Comparison of ENCODE assay signal across 11 cellular contexts in genomic region chr22:49671331-49672012, GRCh38.
A peak's percentile ranks its signal among the peaks of the same experiment; 100 is the strongest.
DNase-seq lines count a peak whose midpoint lies in the region; ATAC-seq and TF ChIP-seq lines count a peak whose summit lies in the region.
"Had no signal": no experiment of that assay in that cellular context is flagged by ENCODE, and none has a peak within 500 bp of the region (broad histone marks: within the 10 kb centered on the region; RNA-seq: fewer than 3 reads in every experiment).

No MANE protein-coding gene starts in this region.

- no peak overlapping the region for H3K4me3 ChIP-seq in hepatocyte

- TF ChIP-seq CTCF in activated B cell treated with CpG ODN at 0.5 μM for 24 hours (IDR thresholded peaks at IDR 0.05): no peak
- no peak for TF ChIP-seq CTCF in hepatocyte (IDR thresholded peaks at IDR 0.05; ENCODE audit: poor library complexity)

- H3K27ac ChIP-seq in hepatocyte: no peak overlapping the region
- H3K27ac ChIP-seq: ascending aorta had no signal

- peak overlapping the region; percentile 70 for H3K4me2 ChIP-seq in hepatocyte

- no peaks in the 10 kb centered on the region for H3K9me2 ChIP-seq in hepatocyte (replicated peaks; ENCODE audit: insufficient read depth)

- peaks cover 13% of the 10 kb centered on the region for H3K4me1 Mint-ChIP-seq in activated CD4-positive, alpha-beta T cell treated with anti-CD3 and anti-CD28 coated beads, Interleukin-2, amount 10 ng/mL, durations not matched to agents 24 days and 14 days
- H3K4me1 Mint-ChIP-seq in activated B cell treated with CpG ODN at 0.5 μM for 24 hours: peaks cover 21% of the 10 kb centered on the region
- H3K4me1 Mint-ChIP-seq in stimulated activated effector memory CD8-positive, alpha-beta T cell treated with anti-CD3 and anti-CD28 coated beads, Interleukin-12 subunit alpha, Interleukin-12 subunit beta, amount 100 ng/mL, for 72 hours: peaks cover 16% of the 10 kb centered on the region

- H3K4me3 Mint-ChIP-seq in activated CD4-positive, alpha-beta T cell treated with anti-CD3 and anti-CD28 coated beads, Interleukin-2, amount 10 ng/mL, durations not matched to agents 24 days and 14 days: peak overlapping the region; percentile 65
- H3K4me3 Mint-ChIP-seq in activated B cell treated with CpG ODN at 0.5 μM for 24 hours: peak overlapping the region; percentile 76
- H3K4me3 Mint-ChIP-seq in stimulated activated effector memory CD8-positive, alpha-beta T cell treated with anti-CD3 and anti-CD28 coated beads, Interleukin-12 subunit alpha, Interleukin-12 subunit beta, amount 100 ng/mL, for 72 hours: peak overlapping the region; percentile 70

- H3K36me3 Mint-ChIP-seq in activated CD4-positive, alpha-beta T cell treated with anti-CD3 and anti-CD28 coated beads, Interleukin-2, amount 10 ng/mL, durations not matched to agents 24 days and 14 days (ENCODE audit: low read depth): no peaks in the 10 kb centered on the region
- H3K36me3 Mint-ChIP-seq in activated B cell treated with CpG ODN at 0.5 μM for 24 hours (ENCODE audit: low read depth): no peaks in the 10 kb centered on the region
- H3K36me3 Mint-ChIP-seq in stimulated activated effector memory CD8-positive, alpha-beta T cell treated with anti-CD3 and anti-CD28 coated beads, Interleukin-12 subunit alpha, Interleukin-12 subunit beta, amount 100 ng/mL, for 72 hours: no peaks in the 10 kb centered on the region

- WGBS in hepatocyte (ENCODE audit: low lambda C conversion rate, missing lambda C conversion rate): 20% methylated on average over 28 of the region's 28 CpGs

- no peaks in the 10 kb centered on the region for H3K79me2 ChIP-seq in hepatocyte

- H4K20me1 ChIP-seq in hepatocyte (ENCODE audit: insufficient read depth, poor library complexity, severe bottlenecking): no peaks in the 10 kb centered on the region

- H3K9me3 ChIP-seq in hepatocyte (ENCODE audit: low read depth): no peaks in the 10 kb centered on the region
- H3K9me3 ChIP-seq: ascending aorta had no signal

- intact Hi-C loops in activated CD4-positive, alpha-beta T cell treated with anti-CD3 and anti-CD28 coated beads, Interleukin-2, amount 10 ng/mL, durations not matched to agents 24 days and 14 days (cut with micrococcal nuclease): no loop called here
- intact Hi-C loops in activated B cell treated with CpG ODN at 0.5 μM for 24 hours (cut with micrococcal nuclease): no loop called here

- ATAC-seq in activated B cell treated with CpG ODN at 0.5 μM for 24 hours (ENCODE audit: low read depth) (no peak), HG03442 (IDR thresholded peaks at IDR 0.05; ENCODE audit: unreplicated experiment) (no peak)
- peak; percentile 68 for ATAC-seq in stimulated activated effector memory CD8-positive, alpha-beta T cell treated with anti-CD3 and anti-CD28 coated beads, Interleukin-12 subunit alpha, Interleukin-12 subunit beta, amount 100 ng/mL, for 72 hours
- ATAC-seq: HCT116 had no signal

- DNase-seq in activated CD4-positive, alpha-beta T cell treated with anti-CD3 and anti-CD28 coated beads, Interleukin-2, amount 10 ng/mL, durations not matched to agents 24 days and 14 days: no peak
- no peak for DNase-seq in activated CD4-positive, alpha-beta T cell treated with anti-CD3 and anti-CD28 coated beads for 48 hours
- DNase-seq in activated B cell treated with CpG ODN at 0.5 μM for 24 hours (no peak), hepatocyte (ENCODE audit: low spot score) (no peak), DMS 273 treated with DMSO at 0.1 percent for 48 hours (lab: John Stamatoyannopoulos, UW) (no peak), HuH-7 (ENCODE audit: low spot score) (no peak)
- no peak for DNase-seq in stimulated activated effector memory CD8-positive, alpha-beta T cell treated with anti-CD3 and anti-CD28 coated beads, Interleukin-12 subunit alpha, Interleukin-12 subunit beta, amount 100 ng/mL, for 72 hours (ENCODE audit: low spot score in 2 of 2)
- DNase-seq: activated CD4-positive, CD25-positive, alpha-beta regulatory T cell had no signal

- no peak overlapping the region for H3K27ac Mint-ChIP-seq in activated CD4-positive, alpha-beta T cell treated with anti-CD3 and anti-CD28 coated beads, Interleukin-2, amount 10 ng/mL, durations not matched to agents 24 days and 14 days
- no peak overlapping the region for H3K27ac Mint-ChIP-seq in activated B cell treated with CpG ODN at 0.5 μM for 24 hours
- no peak overlapping the region for H3K27ac Mint-ChIP-seq in stimulated activated effector memory CD8-positive, alpha-beta T cell treated with anti-CD3 and anti-CD28 coated beads, Interleukin-12 subunit alpha, Interleukin-12 subunit beta, amount 100 ng/mL, for 72 hours

- H3K27me3 ChIP-seq in hepatocyte: peaks cover 68% of the 10 kb centered on the region

- POLR2A ChIA-PET in activated B cell treated with CpG ODN at 0.5 μM for 24 hours (lab: Charles Lee): no interaction called here

- no peak overlapping the region for H2AFZ ChIP-seq in hepatocyte

- H3K36me3 ChIP-seq in hepatocyte (replicated peaks; ENCODE audit: insufficient read depth, low read depth): no peaks in the 10 kb centered on the region
- H3K36me3 ChIP-seq: ascending aorta had no signal

- peaks cover 4% of the 10 kb centered on the region for H3K4me1 ChIP-seq in hepatocyte (ENCODE audit: insufficient read depth)
- H3K4me1 ChIP-seq: ascending aorta had no signal

- CTCF ChIA-PET in activated B cell treated with CpG ODN at 0.5 μM for 24 hours (lab: Charles Lee): no interaction called here

- H3K27me3 Mint-ChIP-seq in activated CD4-positive, alpha-beta T cell treated with anti-CD3 and anti-CD28 coated beads, Interleukin-2, amount 10 ng/mL, durations not matched to agents 24 days and 14 days: peaks cover 34% of the 10 kb centered on the region
- H3K27me3 Mint-ChIP-seq in activated B cell treated with CpG ODN at 0.5 μM for 24 hours: peaks cover 10% of the 10 kb centered on the region

- H3K9me3 Mint-ChIP-seq in activated CD4-positive, alpha-beta T cell treated with anti-CD3 and anti-CD28 coated beads, Interleukin-2, amount 10 ng/mL, durations not matched to agents 24 days and 14 days: no peaks in the 10 kb centered on the region
- no peaks in the 10 kb centered on the region for H3K9me3 Mint-ChIP-seq in activated B cell treated with CpG ODN at 0.5 μM for 24 hours
- H3K9me3 Mint-ChIP-seq in stimulated activated effector memory CD8-positive, alpha-beta T cell treated with anti-CD3 and anti-CD28 coated beads, Interleukin-12 subunit alpha, Interleukin-12 subunit beta, amount 100 ng/mL, for 72 hours: no peaks in the 10 kb centered on the region
